In the genomic region with DNA sequence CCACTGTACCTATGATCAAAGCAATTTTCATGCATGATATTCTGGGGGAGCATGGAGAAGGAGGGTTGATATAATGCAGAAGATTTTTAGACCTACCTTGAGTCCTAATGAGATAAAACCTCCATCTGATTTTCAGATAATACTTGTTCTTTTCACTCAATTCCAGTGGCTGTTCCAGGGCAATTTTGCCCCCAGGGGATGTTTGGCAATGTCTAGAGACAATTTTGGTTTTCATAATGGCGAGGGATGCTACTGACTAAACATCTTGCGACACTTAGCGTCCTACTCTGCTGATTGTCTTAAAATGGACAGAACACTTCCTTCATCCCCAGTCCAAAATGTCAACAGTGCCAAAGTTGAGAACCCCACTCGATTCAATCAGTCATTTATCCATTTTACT, we compare ENCODE assay signal across 10 cellular contexts. TPM values are rescaled to one million over a fixed set of nuclear protein-coding genes. Genes with fewer than 3 reads are reported as not detected.
"Had no signal": no experiment of that assay in that cellular context is flagged by ENCODE, and none has a peak within 500 bp of the region (broad histone marks: within the 10 kb centered on the region; RNA-seq: fewer than 3 reads in every experiment).

No MANE protein-coding gene starts in this region.

- H3K27me3 Mint-ChIP-seq: IgD-negative memory B cell had no signal

- H3K4me3 ChIP-seq: GM23248, HAP-1 had no signal

- H3K36me3 ChIP-seq: HAP-1 had no signal

- H3K36me3 Mint-ChIP-seq: IgD-negative memory B cell had no signal

- ATAC-seq: HCT116, HepG2 had no signal

- H3K4me3 Mint-ChIP-seq: HFFc6, IgD-negative memory B cell had no signal

- H3K4me1 ChIP-seq: HAP-1 had no signal

- DNase-seq: GM23248, GOT3, H7, HFFc6 had no signal

- H3K27ac Mint-ChIP-seq: HFFc6, IgD-negative memory B cell had no signal

- H3K4me1 Mint-ChIP-seq: IgD-negative memory B cell had no signal

- H3K9me3 ChIP-seq: HAP-1 had no signal

- H3K27ac ChIP-seq: GM23248, HL-60 had no signal

RNA-seq across cellular contexts. Expression of gene AGBL1, which starts 26.6 kb away (rescaled TPM):
- total RNA-seq: GM23248, H4, H7, HepG2, HFFc6 had no signal
